In genomic region chr7:35003679-35004278, GRCh38 we compare ENCODE assay signal across 9 cellular contexts. TPM values are rescaled to one million over a fixed set of nuclear protein-coding genes. Genes with fewer than 3 reads are reported as not detected.
A peak's percentile ranks its signal among the peaks of the same experiment; 100 is the strongest.
DNase-seq lines count a peak whose midpoint lies in the region; ATAC-seq and TF ChIP-seq lines count a peak whose summit lies in the region.
"Had no signal": no experiment of that assay in that cellular context is flagged by ENCODE, and none has a peak within 500 bp of the region (broad histone marks: within the 10 kb centered on the region; RNA-seq: fewer than 3 reads in every experiment).

No MANE protein-coding gene starts in this region.

- peaks cover under 1% of the 10 kb centered on the region for H3K27me3 Mint-ChIP-seq in nephron progenitor cell (ENCODE audit: low read depth, poor library complexity)
- no peaks in the 10 kb centered on the region for H3K27me3 Mint-ChIP-seq in activated naive CD4-positive, alpha-beta T cell treated with anti-CD3 and anti-CD28 coated beads for 36 hours (ENCODE audit: low read depth)
- H3K27me3 Mint-ChIP-seq: activated naive CD4-positive, alpha-beta T cell treated with anti-CD3 and anti-CD28 coated beads, Interleukin-2, amount 50 U/mL, for 24 hours had no signal

- peak; percentile 41 for DNase-seq in AG04450 (ENCODE audit: low read depth, low spot score)
- peak; percentile 8 for DNase-seq in GOT3 (lab: John Stamatoyannopoulos, UW)
- peak; percentile 83 to 94 for DNase-seq in NCI-H446 (lab: John Stamatoyannopoulos, UW)
- DNase-seq in nephron progenitor cell, result peak; percentile 4
- DNase-seq in activated naive CD4-positive, alpha-beta T cell treated with anti-CD3 and anti-CD28 coated beads for 36 hours, result no peak

- H3K27ac Mint-ChIP-seq in nephron progenitor cell, result peak overlapping the region; percentile 97
- H3K27ac Mint-ChIP-seq in activated naive CD4-positive, alpha-beta T cell treated with anti-CD3 and anti-CD28 coated beads for 36 hours, result no peak overlapping the region
- H3K27ac Mint-ChIP-seq: activated naive CD4-positive, alpha-beta T cell treated with anti-CD3 and anti-CD28 coated beads, Interleukin-2, amount 50 U/mL, for 24 hours had no signal

- POLR2A ChIA-PET in AG04450 (lab: Yijun Ruan, JAX), result interaction anchor here (0.7 kb wide), 1 partner anchor 33 kb away, joined by 3 read pairs; no protein-coding TSS in a partner anchor

- WGBS in ectodermal cell, 2 experiments, result 65 to 69% methylated on average over 7 of the region's 7 CpGs

- H3K36me3 ChIP-seq in ectodermal cell (ENCODE audit: control insufficient read depth, insufficient read depth, low read length), result no peaks in the 10 kb centered on the region

- peaks cover 44% of the 10 kb centered on the region for H3K4me1 Mint-ChIP-seq in nephron progenitor cell
- H3K4me1 Mint-ChIP-seq in activated naive CD4-positive, alpha-beta T cell treated with anti-CD3 and anti-CD28 coated beads for 36 hours (ENCODE audit: low read depth), result no peaks in the 10 kb centered on the region
- H3K4me1 Mint-ChIP-seq: activated naive CD4-positive, alpha-beta T cell treated with anti-CD3 and anti-CD28 coated beads, Interleukin-2, amount 50 U/mL, for 24 hours had no signal

- CTCF ChIA-PET in AG04450 (lab: Charles Lee), result interaction anchor here (1.4 kb wide), 1 partner anchor 34 kb away, joined by 3 read pairs; no protein-coding TSS in a partner anchor
- CTCF ChIA-PET in activated naive CD4-positive, alpha-beta T cell treated with anti-CD3 and anti-CD28 coated beads for 36 hours (lab: Charles Lee), result no interaction called here

- no peaks in the 10 kb centered on the region for H3K9me3 ChIP-seq in AG04450 (ENCODE audit: control insufficient read depth, insufficient read depth, low read length)
- no peaks in the 10 kb centered on the region for H3K9me3 ChIP-seq in ectodermal cell (ENCODE audit: control insufficient read depth, low read length)

- H3K27ac ChIP-seq in AG04450 (ENCODE audit: low read depth, low read length), result peak overlapping the region; percentile 93
- H3K27ac ChIP-seq in ectodermal cell (ENCODE audit: insufficient read depth, low read depth, low read length, poor library complexity, severe bottlenecking), result peak overlapping the region; percentile 33

- H3K27me3 ChIP-seq in AG04450 (ENCODE audit: control insufficient read depth, insufficient read depth, low read length) (no peaks in the 10 kb centered on the region), ectodermal cell (ENCODE audit: control insufficient read depth, insufficient read depth, low read length, poor library complexity, severe bottlenecking) (no peaks in the 10 kb centered on the region)

- H3K4me3 ChIP-seq in AG04450 (ENCODE audit: low read depth, low read length), result no peak overlapping the region
- no peak overlapping the region for H3K4me3 ChIP-seq in ectodermal cell (ENCODE audit: insufficient read depth, low read depth, low read length)

- H3K4me1 ChIP-seq in ectodermal cell (ENCODE audit: control insufficient read depth, insufficient read depth, low read length), result peaks cover 10% of the 10 kb centered on the region

- H3K4me3 Mint-ChIP-seq in nephron progenitor cell, result peak overlapping the region; percentile 29
- no peak overlapping the region for H3K4me3 Mint-ChIP-seq in activated naive CD4-positive, alpha-beta T cell treated with anti-CD3 and anti-CD28 coated beads for 36 hours
- H3K4me3 Mint-ChIP-seq: activated naive CD4-positive, alpha-beta T cell treated with anti-CD3 and anti-CD28 coated beads, Interleukin-2, amount 50 U/mL, for 24 hours had no signal

- peaks cover 4% of the 10 kb centered on the region for H3K9me3 Mint-ChIP-seq in nephron progenitor cell
- no peaks in the 10 kb centered on the region for H3K9me3 Mint-ChIP-seq in activated naive CD4-positive, alpha-beta T cell treated with anti-CD3 and anti-CD28 coated beads for 36 hours
- H3K9me3 Mint-ChIP-seq: activated naive CD4-positive, alpha-beta T cell treated with anti-CD3 and anti-CD28 coated beads, Interleukin-2, amount 50 U/mL, for 24 hours had no signal

- H3K36me3 Mint-ChIP-seq in nephron progenitor cell (ENCODE audit: low read depth), result peaks cover 33% of the 10 kb centered on the region
- peaks cover 10% of the 10 kb centered on the region for H3K36me3 Mint-ChIP-seq in activated naive CD4-positive, alpha-beta T cell treated with anti-CD3 and anti-CD28 coated beads for 36 hours (ENCODE audit: low read depth)

- TF ChIP-seq CTCF in AG04450 (IDR thresholded peaks at IDR 0.05; ENCODE audit: low read depth, low read length), result no peak
- TF ChIP-seq CTCF in nephron progenitor cell (IDR thresholded peaks at IDR 0.05), result no peak

- ATAC-seq in HG03520 (IDR thresholded peaks at IDR 0.05; ENCODE audit: unreplicated experiment) (no peak), GM21528 (IDR thresholded peaks at IDR 0.05; ENCODE audit: low FRiP score, unreplicated experiment) (no peak)

- intact Hi-C loops in activated naive CD4-positive, alpha-beta T cell treated with anti-CD3 and anti-CD28 coated beads for 36 hours (cut with micrococcal nuclease), result no loop called here

RNA-seq across cellular contexts. Expression of gene DPY19L1, which starts 33.5 kb away (rescaled TPM):
- 28.0 and 40.5 TPM in 2 replicates for polyA plus RNA-seq in AG04450 (2011; rRNA removed)
- 12.9 and 27.0 TPM in 2 replicates for polyA minus RNA-seq in AG04450 (2011; rRNA and poly(A)+ RNA removed)
- polyA plus RNA-seq in ectodermal cell (2013, experiment 1 of 4), result 62.7 TPM
- polyA plus RNA-seq in ectodermal cell (2013, experiment 2 of 4), result 82.1 TPM
- 61.1 TPM for polyA plus RNA-seq in ectodermal cell (2013, experiment 3 of 4)
- 70.4 TPM for polyA plus RNA-seq in ectodermal cell (2013, experiment 4 of 4)
- 1 to 10 TPM; 5.3 to 5.9 TPM for total RNA-seq in activated naive CD4-positive, alpha-beta T cell treated with anti-CD3 and anti-CD28 coated beads for 36 hours
